ENCODE assay signal across 9 cellular contexts in genomic region chr15:29115093-29115991, GRCh38.
DNase-seq lines count a peak whose midpoint lies in the region; ATAC-seq, FAIRE-seq and TF ChIP-seq lines count a peak whose summit lies in the region.
"Had no signal": no experiment of that assay in that cellular context is flagged by ENCODE, and none has a peak within 500 bp of the region (broad histone marks: within the 10 kb centered on the region; RNA-seq: fewer than 3 reads in every experiment).

No MANE protein-coding gene starts in this region.

- H3K27ac ChIP-seq in H1 (ENCODE audit: low read depth, low read length): no peak overlapping the region

- H3K4me1 Mint-ChIP-seq in natural killer cell: peaks cover 13 to 27% of the 10 kb centered on the region in 2 donors

- peak overlapping the region; percentile 48; the same call in 1 of the 2 replicates for H2BK5ac ChIP-seq in H1 (ENCODE audit: low read depth, low read length)

- POLR2A ChIA-PET in AG04449 (lab: Yijun Ruan, JAX): no interaction called here
- POLR2A ChIA-PET in H1 (lab: Charles Lee; ENCODE audit: partially characterized antibody): interaction anchor here (1.2 to 2.1 kb wide), 5 partner anchors 9 to 121 kb away, joined by 3 to 6 read pairs (median 6); no protein-coding TSS in a partner anchor

- FAIRE-seq in H1 (lab: Jason Lieb, UNC): no peak

- no peak overlapping the region for H3K23ac ChIP-seq in H1 (ENCODE audit: insufficient read length)

- peak overlapping the region; percentile 72 to 89 for H3K4me2 ChIP-seq in H1 (ENCODE audit: insufficient read depth in 1 of 2, low read depth in 2 of 2, low read length in 2 of 2)

- H3K9ac ChIP-seq in H1 (replicated peaks in 1 of 4; ENCODE audit: extremely low read depth in 1 of 4, low read depth in 3 of 4, low read length in 3 of 4): peak overlapping the region in 2 of 4 experiments; percentile 29; a peak in 4 of 7 replicates

- peak overlapping the region; percentile 47 for H2BK120ac ChIP-seq in H1 (replicated peaks; ENCODE audit: low read depth, low read length)

- H4K20me1 ChIP-seq in H1 (replicated peaks in 1 of 2; ENCODE audit: control insufficient read depth in 1 of 2, insufficient read depth in 2 of 2, low read length in 2 of 2): peaks cover 0 to 4% of the 10 kb centered on the region in 2 experiments

- H2BK12ac ChIP-seq in H1 (ENCODE audit: low read depth, low read length): peak overlapping the region; percentile 96; the same call in 1 of the 2 replicates

- TF ChIP-seq EP300 in H1 (IDR thresholded peaks at IDR 0.05; ENCODE audit: borderline replicate concordance in 1 of 2, low read depth in 2 of 2, low read length in 2 of 2): no peak

- H3K36me3 Mint-ChIP-seq in natural killer cell: no peaks in the 10 kb centered on the region
- H3K36me3 Mint-ChIP-seq: IgD-negative memory B cell had no signal

- CTCF ChIA-PET in AG04449 (lab: Yijun Ruan, JAX) (interaction anchor here (0.6 to 8.0 kb wide), 9 partner anchors 9 to 541 kb away, joined by 3 to 61 read pairs (median 3); no protein-coding TSS in a partner anchor), H1 (lab: Charles Lee; ENCODE audit: partially characterized antibody) (interaction anchor here (0.9 to 8.1 kb wide), 17 partner anchors 8 to 194 kb away, joined by 3 to 82 read pairs (median 4); no protein-coding TSS in a partner anchor)

- DNase-seq in AG04449 (ENCODE audit: low read depth, low spot score) (no peak), Kasumi-1 (lab: John Stamatoyannopoulos, UW) (peak; percentile 52), H1 (ENCODE audit: low read depth in 1 of 2, low spot score in 2 of 2) (peak in 1 of 2 experiments; percentile 79), natural killer cell (no peak), NCI-H524 (lab: John Stamatoyannopoulos, UW) (no peak), SW480 (ENCODE audit: low spot score) (no peak), NCI-H1105 treated with DMSO at 0.1 percent for 48 hours (lab: John Stamatoyannopoulos, UW) (no peak), COLO668 (lab: John Stamatoyannopoulos, UW; ENCODE audit: unreplicated experiment) (no peak)

- H3K56ac ChIP-seq in H1 (replicated peaks; ENCODE audit: insufficient read length, low read depth, low read length): peak overlapping the region; percentile 42

- H3K79me2 ChIP-seq in H1 (ENCODE audit: control insufficient read depth in 1 of 2, insufficient read depth in 2 of 2, low read length in 2 of 2): no peaks in the 10 kb centered on the region

- peak overlapping the region; percentile 85 for H4K91ac ChIP-seq in H1 (replicated peaks; ENCODE audit: insufficient read length, low read length)

- H3K4me3 ChIP-seq in AG04449 (ENCODE audit: low read depth, low read length) (peak overlapping the region; percentile 33), H1 (ENCODE audit: extremely low read depth in 1 of 4, insufficient read depth in 2 of 4, low read depth in 3 of 4, low read length in 4 of 4) (peak overlapping the region; percentile 34 to 69 (median 48))

- H3K9me3 Mint-ChIP-seq in natural killer cell: no peaks in the 10 kb centered on the region
- H3K9me3 Mint-ChIP-seq: IgD-negative memory B cell had no signal

- intact Hi-C loops in natural killer cell (cut with micrococcal nuclease): no loop called here

- H3K79me1 ChIP-seq in H1 (ENCODE audit: low read depth, low read length): peaks cover 4% of the 10 kb centered on the region; the same call in 1 of the 2 replicates

- no peak overlapping the region for H2BK15ac ChIP-seq in H1 (ENCODE audit: low read length)

- H2BK20ac ChIP-seq in H1 (ENCODE audit: low read length): no peak overlapping the region

- WGBS in H1 (ENCODE audit: extremely low coverage in 1 of 2, insufficient coverage in 1 of 2, insufficient read length in 1 of 2, insufficient replicate concordance in 2 of 2, low coverage in 1 of 2, low lambda C conversion rate in 2 of 2, missing lambda C conversion rate in 1 of 2), 2 experiments: 12% methylated on average over 37 of the region's 46 CpGs; no CpG with 5 or more reads in 1 of the 2 experiments

- TF ChIP-seq RAD21 in H1 (IDR thresholded peaks at IDR 0.05 in 1 of 2, conservative IDR thresholded peaks at IDR 0.05 in 1 of 2; ENCODE audit: low read depth in 2 of 2, low read length in 2 of 2): peak; percentile 29 to 50; a peak in 3 of 4 replicates

- peak overlapping the region; percentile 90 for H3K18ac ChIP-seq in H1 (ENCODE audit: extremely low read depth, low read length)

- TF ChIP-seq CTCF in AG04449 (IDR thresholded peaks at IDR 0.05; ENCODE audit: insufficient read depth, low read length, missing control alignments): peak; percentile 58
- peak in 2 of 3 experiments; percentile 51 to 60; a peak in 3 of 4 replicates for TF ChIP-seq CTCF in H1 (IDR thresholded peaks at IDR 0.05; ENCODE audit: control extremely low read depth in 1 of 3, insufficient read depth in 1 of 3, low read depth in 1 of 3, low read length in 3 of 3)
- peak; percentile 22 for TF ChIP-seq CTCF in natural killer cell (IDR thresholded peaks at IDR 0.05)

- H3K27me3 Mint-ChIP-seq in natural killer cell (ENCODE audit: low read depth in 2 of 2): no peaks in the 10 kb centered on the region

- peak; percentile 15 to 50 (median 48) for ATAC-seq in natural killer cell

- peak overlapping the region; percentile 62 for H3K4me3 Mint-ChIP-seq in natural killer cell

- no peak overlapping the region; the same call in 1 of the 2 replicates for H2AK5ac ChIP-seq in H1 (ENCODE audit: low read depth, low read length)

- peak overlapping the region; percentile 85 for H3K4ac ChIP-seq in H1 (replicated peaks; ENCODE audit: insufficient read length, low read depth, low read length)

- peak overlapping the region; percentile 42; the same call in 1 of the 2 replicates for H2AFZ ChIP-seq in H1 (ENCODE audit: low read length)

- H3K36me3 ChIP-seq in H1 (ENCODE audit: control insufficient read depth in 2 of 4, insufficient read depth in 4 of 4, low read length in 3 of 4): no peaks in the 10 kb centered on the region

- H4K8ac ChIP-seq in H1 (ENCODE audit: extremely low read depth, insufficient read depth, low read length): peak overlapping the region; percentile 80; the same call in 1 of the 2 replicates

- H3K27me3 ChIP-seq in H1 (replicated peaks in 1 of 4; ENCODE audit: control insufficient read depth in 3 of 4, extremely low read depth in 1 of 4, insufficient read depth in 3 of 4, low read length in 3 of 4): no peaks in the 10 kb centered on the region

- H3K4me1 ChIP-seq in H1 (replicated peaks in 1 of 4; ENCODE audit: control insufficient read depth in 3 of 4, insufficient read depth in 4 of 4, low read length in 3 of 4): peaks cover 0 to 22% (median 15%) of the 10 kb centered on the region in 4 experiments; a peak in 5 of 7 replicates

- peaks cover 9% of the 10 kb centered on the region; the same call in 1 of the 2 replicates for H3K23me2 ChIP-seq in H1 (ENCODE audit: low read depth, low read length)

- no peaks in the 10 kb centered on the region for H3K9me3 ChIP-seq in H1 (ENCODE audit: insufficient read depth in 2 of 2, low read depth in 1 of 2, low read length in 1 of 2)

- H4K5ac ChIP-seq in H1 (ENCODE audit: insufficient read length, low read depth, low read length): peak overlapping the region; percentile 21

- no peak for TF ChIP-seq POLR2A in H1 (IDR thresholded peaks at IDR 0.05; ENCODE audit: control extremely low read depth in 1 of 2, low read depth in 2 of 2, low read length in 2 of 2)

- H3K27ac Mint-ChIP-seq in natural killer cell: peak overlapping the region in 1 of 2 donors; percentile 42
- H3K27ac Mint-ChIP-seq: IgD-negative memory B cell had no signal

- H3K14ac ChIP-seq in H1 (ENCODE audit: insufficient read length): no peak overlapping the region

TF ChIP-seq in H1, 55 proteins besides CTCF, POLR2A, EP300 and RAD21 (continues in another document):
- TF ChIP-seq RBBP5 (IDR thresholded peaks at IDR 0.05; ENCODE audit: borderline replicate concordance, low read depth, low read length) (peak; percentile 47; the same call in 1 of the 2 replicates), CTBP2 (IDR thresholded peaks at IDR 0.05; ENCODE audit: borderline replicate concordance, insufficient read depth, insufficient read length, low read length) (no peak), SIRT6 (IDR thresholded peaks at IDR 0.05; ENCODE audit: low read length) (no peak), TBP (IDR thresholded peaks at IDR 0.05; ENCODE audit: low read depth, low read length) (no peak), FOSL1 (IDR thresholded peaks at IDR 0.05; ENCODE audit: insufficient read depth, low read depth, low read length) (no peak), CHD1 (IDR thresholded peaks at IDR 0.05; ENCODE audit: low read depth, low read length) (no peak), E2F6 (IDR thresholded peaks at IDR 0.05) (no peak), MAX (IDR thresholded peaks at IDR 0.05) (peak; percentile 17; the same call in 1 of the 2 replicates), NRF1 (IDR thresholded peaks at IDR 0.05; ENCODE audit: low read depth, low read length) (no peak), KDM4A (IDR thresholded peaks at IDR 0.05; ENCODE audit: low read depth, low read length, severe bottlenecking) (peak; percentile 78), EZH2 (IDR thresholded peaks at IDR 0.05; ENCODE audit: low read depth, low read length, severe bottlenecking) (no peak), ZNF274 (IDR thresholded peaks at IDR 0.05; ENCODE audit: borderline replicate concordance, extremely low read depth, low read length) (no peak), CEBPB (IDR thresholded peaks at IDR 0.05; ENCODE audit: low read depth, low read length) (no peak)
- TF ChIP-seq, protein P1, sequence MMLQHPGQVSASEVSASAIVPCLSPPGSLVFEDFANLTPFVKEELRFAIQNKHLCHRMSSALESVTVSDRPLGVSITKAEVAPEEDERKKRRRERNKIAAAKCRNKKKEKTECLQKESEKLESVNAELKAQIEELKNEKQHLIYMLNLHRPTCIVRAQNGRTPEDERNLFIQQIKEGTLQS (IDR thresholded peaks at IDR 0.05; ENCODE audit: insufficient read depth, low read depth, low read length): no peak

Comparison
In these comparisons a context has a peak if more than half of its experiments do, and no peak if none do; other contexts are left out.
1. DNase-seq: peak in Kasumi-1 (2 of 2); none in AG04449 (single experiment), natural killer cell (single experiment), NCI-H524 (0 of 2), SW480 (single experiment), NCI-H1105 treated with DMSO at 0.1 percent for 48 hours (single experiment) and COLO668 (single experiment).
2. Peak in every context shown above with its lines, with median percentiles within 50 percentile points of each other: CTCF ChIP-seq.